9 cellular contexts compared by ENCODE assay signal in genomic region chr19:38321646-38322323, GRCh38. TPM values are rescaled to one million over a fixed set of nuclear protein-coding genes. Genes with fewer than 3 reads are reported as not detected.
DNase-seq lines count a peak whose midpoint lies in the region; ATAC-seq and TF ChIP-seq lines count a peak whose summit lies in the region.
"Had no signal": no experiment of that assay in that cellular context is flagged by ENCODE, and none has a peak within 500 bp of the region (broad histone marks: within the 10 kb centered on the region; RNA-seq: fewer than 3 reads in every experiment).

No MANE protein-coding gene starts in this region.

- H3K9ac ChIP-seq in stomach smooth muscle (ENCODE audit: low read length in 2 of 2), result peak overlapping the region in 1 of 2 donors; percentile 67

- H3K27me3 ChIP-seq in hepatocyte, result peaks cover 17% of the 10 kb centered on the region
- no peaks in the 10 kb centered on the region for H3K27me3 ChIP-seq in stomach smooth muscle (ENCODE audit: control insufficient read depth in 1 of 2, insufficient read depth in 2 of 2, low read length in 2 of 2)

- peaks cover 46% of the 10 kb centered on the region for H3K4me1 Mint-ChIP-seq in T-helper 1 cell treated with Interleukin-12 subunit alpha and Interleukin-12 subunit beta and Interleukin-4 antibody, amounts not matched to agents 30 μg/mL and 1 μg/mL, for 36 hours (ENCODE audit: low read depth)

- H3K36me3 Mint-ChIP-seq in T-helper 1 cell treated with Interleukin-12 subunit alpha and Interleukin-12 subunit beta and Interleukin-4 antibody, amounts not matched to agents 30 μg/mL and 1 μg/mL, for 36 hours (ENCODE audit: low read depth), result peaks cover 7% of the 10 kb centered on the region

- H3K9me3 Mint-ChIP-seq in T-helper 1 cell treated with Interleukin-12 subunit alpha and Interleukin-12 subunit beta and Interleukin-4 antibody, amounts not matched to agents 30 μg/mL and 1 μg/mL, for 36 hours, result no peaks in the 10 kb centered on the region

- H3K27me3 Mint-ChIP-seq in T-helper 1 cell treated with Interleukin-12 subunit alpha and Interleukin-12 subunit beta and Interleukin-4 antibody, amounts not matched to agents 30 μg/mL and 1 μg/mL, for 36 hours (ENCODE audit: low read depth), result no peaks in the 10 kb centered on the region

- ATAC-seq in HG02798 (IDR thresholded peaks at IDR 0.05; ENCODE audit: poor library complexity, unreplicated experiment) (no peak), GM19452 (IDR thresholded peaks at IDR 0.05; ENCODE audit: unreplicated experiment) (no peak)

- DNase-seq in T-helper 1 cell (no peak), amniotic epithelial cell (ENCODE audit: low read depth) (peak; percentile 97), hepatocyte (ENCODE audit: low spot score) (peak; percentile 69), AML-193 (lab: John Stamatoyannopoulos, UW) (no peak)
- DNase-seq: amniotic stem cell had no signal

- WGBS in hepatocyte (ENCODE audit: low lambda C conversion rate, missing lambda C conversion rate), result 64% methylated on average over 11 of the region's 11 CpGs

- H3K27ac ChIP-seq in hepatocyte, result peak overlapping the region; percentile 57
- peak overlapping the region; percentile 90 for H3K27ac ChIP-seq in stomach smooth muscle (ENCODE audit: low read length)

- H3K36me3 ChIP-seq in hepatocyte (replicated peaks; ENCODE audit: insufficient read depth, low read depth) (no peaks in the 10 kb centered on the region), stomach smooth muscle (ENCODE audit: control insufficient read depth in 2 of 2, insufficient read depth in 2 of 2, low read length in 2 of 2) (peaks cover 0 to 11% of the 10 kb centered on the region in 2 donors)

- TF ChIP-seq CTCF in hepatocyte (IDR thresholded peaks at IDR 0.05; ENCODE audit: poor library complexity), result no peak

- no peak overlapping the region for H3K4me3 ChIP-seq in hepatocyte
- H3K4me3 ChIP-seq in stomach smooth muscle (ENCODE audit: low read length in 2 of 2), result peak overlapping the region in 1 of 2 donors; percentile 81

- H3K9me3 ChIP-seq in hepatocyte (ENCODE audit: low read depth) (no peaks in the 10 kb centered on the region), stomach smooth muscle (ENCODE audit: control insufficient read depth in 2 of 2, low read length in 2 of 2) (no peaks in the 10 kb centered on the region)

- H3K4me1 ChIP-seq in hepatocyte (ENCODE audit: insufficient read depth) (no peaks in the 10 kb centered on the region), stomach smooth muscle (ENCODE audit: control insufficient read depth, insufficient read depth, low read length) (peaks cover 44% of the 10 kb centered on the region)

- no peaks in the 10 kb centered on the region for H4K20me1 ChIP-seq in hepatocyte (ENCODE audit: insufficient read depth, poor library complexity, severe bottlenecking)

- no peak overlapping the region for H2AFZ ChIP-seq in hepatocyte

- H3K27ac Mint-ChIP-seq in T-helper 1 cell treated with Interleukin-12 subunit alpha and Interleukin-12 subunit beta and Interleukin-4 antibody, amounts not matched to agents 30 μg/mL and 1 μg/mL, for 36 hours, result peak overlapping the region; percentile 16

- no peaks in the 10 kb centered on the region for H3K79me2 ChIP-seq in hepatocyte

- no peaks in the 10 kb centered on the region for H3K9me2 ChIP-seq in hepatocyte (replicated peaks; ENCODE audit: insufficient read depth)

- H3K4me2 ChIP-seq in hepatocyte, result peak overlapping the region; percentile 100

- H3K4me3 Mint-ChIP-seq in T-helper 1 cell treated with Interleukin-12 subunit alpha and Interleukin-12 subunit beta and Interleukin-4 antibody, amounts not matched to agents 30 μg/mL and 1 μg/mL, for 36 hours, result peak overlapping the region; percentile 82

RNA-seq across cellular contexts. Expression of gene KCNK6, which starts 2.1 kb away (rescaled TPM):
- 7.1 and 9.0 TPM in 2 replicates for total RNA-seq in hepatocyte
- polyA plus RNA-seq in hepatocyte, result 16.0 and 21.5 TPM in 2 replicates

RNA-seq across cellular contexts. Expression of gene YIF1B, which starts 6.0 kb away (rescaled TPM):
- 50.0 and 54.9 TPM in 2 replicates for total RNA-seq in hepatocyte
- 101 and 105 TPM in 2 replicates for polyA plus RNA-seq in hepatocyte

RNA-seq across cellular contexts. Expression of gene CATSPERG, which starts 13.8 kb away (rescaled TPM):
- 14.5 and 19.1 TPM in 2 replicates for total RNA-seq in hepatocyte
- 26.1 and 38.0 TPM in 2 replicates for polyA plus RNA-seq in hepatocyte

RNA-seq across cellular contexts. Expression of gene C19orf33, which starts 17.7 kb away (rescaled TPM):
- total RNA-seq in hepatocyte, result 126 and 153 TPM in 2 replicates
- polyA plus RNA-seq in hepatocyte, result 118 and 123 TPM in 2 replicates

RNA-seq across cellular contexts. Expression of gene PSMD8, which starts 52.6 kb away (rescaled TPM):
- 250 and 263 TPM in 2 replicates for total RNA-seq in hepatocyte
- polyA plus RNA-seq in hepatocyte, result 278 and 312 TPM in 2 replicates

Comparison
In these comparisons a context has a peak if more than half of its experiments do, and no peak if none do; other contexts are left out.
1. DNase-seq: peak in amniotic epithelial cell (single experiment) and hepatocyte (single experiment); none in T-helper 1 cell (0 of 5) and AML-193 (0 of 2).